ENCODE assay signal across 12 cellular contexts in genomic region chr12:52082026-52082667, GRCh38. TPM values are rescaled to one million over a fixed set of nuclear protein-coding genes. Genes with fewer than 3 reads are reported as not detected.
DNase-seq lines count a peak whose midpoint lies in the region; ATAC-seq lines count a peak whose summit lies in the region.
"Had no signal": no experiment of that assay in that cellular context is flagged by ENCODE, and none has a peak within 500 bp of the region (broad histone marks: within the 10 kb centered on the region; RNA-seq: fewer than 3 reads in every experiment).

No MANE protein-coding gene starts in this region.

- intact Hi-C loops in activated CD4-positive, alpha-beta T cell treated with anti-CD3 and anti-CD28 coated beads for 36 hours (cut with DNase I, micrococcal nuclease), result no loop called here

- peaks cover under 1% of the 10 kb centered on the region for H3K27me3 Mint-ChIP-seq in activated CD4-positive, alpha-beta T cell treated with anti-CD3 and anti-CD28 coated beads for 36 hours

- peak overlapping the region; percentile 32 for H3K27ac ChIP-seq in angular gyrus (ENCODE audit: low read depth, low read length)
- H3K27ac ChIP-seq: epithelial cell of prostate had no signal

- no peak overlapping the region for H3K4me3 Mint-ChIP-seq in activated CD4-positive, alpha-beta T cell treated with anti-CD3 and anti-CD28 coated beads for 36 hours

- peak overlapping the region; percentile 53 for H3K4me2 ChIP-seq in skeletal muscle satellite cell (ENCODE audit: low read length)

- POLR2A ChIA-PET in activated CD4-positive, alpha-beta T cell treated with anti-CD3 and anti-CD28 coated beads for 36 hours (lab: Charles Lee), result interaction anchor here (1.0 kb wide), 1 partner anchor 12 kb away, joined by 3 read pairs; no protein-coding TSS in a partner anchor

- H3K9me3 ChIP-seq in skeletal muscle satellite cell (replicated peaks; ENCODE audit: low read length), result no peaks in the 10 kb centered on the region

- H3K27me3 ChIP-seq in skeletal muscle satellite cell (ENCODE audit: control insufficient read depth, insufficient read depth, low read length), result no peaks in the 10 kb centered on the region

- H3K27ac Mint-ChIP-seq in activated CD4-positive, alpha-beta T cell treated with anti-CD3 and anti-CD28 coated beads for 36 hours, result no peak overlapping the region

- H3K36me3 ChIP-seq in skeletal muscle satellite cell (ENCODE audit: insufficient read depth, low read length), result peaks cover 22% of the 10 kb centered on the region

- CTCF ChIA-PET in activated CD4-positive, alpha-beta T cell treated with anti-CD3 and anti-CD28 coated beads for 36 hours (lab: Charles Lee), result interaction anchor here (0.6 to 3.3 kb wide), 12 partner anchors 10 to 423 kb away, joined by 3 to 69 read pairs (median 8); partner anchors contain the start of gene ATG101

- peaks cover 5% of the 10 kb centered on the region for H3K36me3 Mint-ChIP-seq in activated CD4-positive, alpha-beta T cell treated with anti-CD3 and anti-CD28 coated beads for 36 hours (ENCODE audit: low read depth)

- peak overlapping the region; percentile 69 for H3K9ac ChIP-seq in skeletal muscle satellite cell (ENCODE audit: low read depth, low read length)

- H3K4me1 ChIP-seq in skeletal muscle satellite cell (ENCODE audit: control insufficient read depth, insufficient read depth, low read length), result peaks cover 38% of the 10 kb centered on the region

- no peaks in the 10 kb centered on the region for H3K9me3 Mint-ChIP-seq in activated CD4-positive, alpha-beta T cell treated with anti-CD3 and anti-CD28 coated beads for 36 hours (ENCODE audit: low read depth)

- H3K4me3 ChIP-seq in skeletal muscle satellite cell (ENCODE audit: low read length), result peak overlapping the region; percentile 47
- H3K4me3 ChIP-seq: K562 had no signal

- DNase-seq in EL (peak; percentile 73), islet precursor cell (peak; percentile 56), DMS 273 (lab: John Stamatoyannopoulos, UW; ENCODE audit: unreplicated experiment) (no peak), DMS79 (lab: John Stamatoyannopoulos, UW) (no peak)
- no peak for DNase-seq in activated CD4-positive, alpha-beta T cell treated with anti-CD3 and anti-CD28 coated beads for 36 hours
- DNase-seq: activated gamma-delta T cell had no signal

- ATAC-seq in activated CD4-positive, alpha-beta T cell treated with anti-CD3 and anti-CD28 coated beads for 36 hours, result no peak
- no peak for ATAC-seq in GM21619 (IDR thresholded peaks at IDR 0.05; ENCODE audit: unreplicated experiment)

- peaks cover 8% of the 10 kb centered on the region for H3K4me1 Mint-ChIP-seq in activated CD4-positive, alpha-beta T cell treated with anti-CD3 and anti-CD28 coated beads for 36 hours

RNA-seq across cellular contexts. Expression of gene SMIM41, which starts 2.6 kb away (rescaled TPM):
- not detected in 2 replicates for total RNA-seq in skeletal muscle satellite cell (2012; rRNA removed)
- not detected for total RNA-seq in activated CD4-positive, alpha-beta T cell treated with anti-CD3 and anti-CD28 coated beads for 36 hours
- total RNA-seq: K562; T-helper 2 cell treated with Interferon-gamma antibody and Interleukin-4, amounts not matched to agents 100 ng/mL and 5 ng/mL, for 36 hours had no signal

RNA-seq across cellular contexts. Expression of gene ATG101, which starts 12.4 kb away (rescaled TPM):
- total RNA-seq in skeletal muscle satellite cell (2012; rRNA removed), result 45.9 and 56.3 TPM in 2 replicates
- 10 to 100 TPM; 24.0 to 30.7 TPM for total RNA-seq in activated CD4-positive, alpha-beta T cell treated with anti-CD3 and anti-CD28 coated beads for 36 hours

RNA-seq across cellular contexts. Expression of gene NR4A1, which starts 30.9 kb away (rescaled TPM):
- total RNA-seq in skeletal muscle satellite cell (2012; rRNA removed), result 1.1 and 1.5 TPM in 2 replicates
- total RNA-seq in activated CD4-positive, alpha-beta T cell treated with anti-CD3 and anti-CD28 coated beads for 36 hours, result 10 to 100 TPM; 69.4 to 72.8 TPM

Comparison
In these comparisons a context has a peak if more than half of its experiments do, and no peak if none do; other contexts are left out.
1. DNase-seq: peak in EL (single experiment) and islet precursor cell (single experiment); none in DMS 273 (single experiment), activated CD4-positive, alpha-beta T cell treated with anti-CD3 and anti-CD28 coated beads for 36 hours (single experiment) and DMS79 (single experiment).